ENCODE assay signal across 8 cellular contexts in the genomic region with DNA sequence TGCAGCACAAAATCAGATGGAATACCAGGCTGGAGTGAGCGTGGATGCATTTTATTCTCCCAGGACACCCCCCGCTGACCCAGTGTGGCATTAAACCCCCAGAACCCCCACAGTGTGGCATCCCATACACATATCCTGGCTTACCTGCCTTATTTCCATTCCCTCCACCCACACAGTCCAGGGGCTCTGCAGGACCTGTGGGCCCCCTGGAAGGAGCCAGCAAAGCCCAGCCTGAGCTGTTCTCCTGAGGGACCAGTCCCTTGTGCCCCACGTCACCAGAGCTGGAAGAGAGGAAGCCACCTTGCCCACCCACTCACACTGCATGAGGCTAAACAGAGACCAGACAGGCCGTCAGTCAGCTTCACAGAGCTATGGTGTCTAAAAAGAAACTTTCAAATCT. TPM values are rescaled to one million over a fixed set of nuclear protein-coding genes. Genes with fewer than 3 reads are reported as not detected.
"Had no signal": no experiment of that assay in that cellular context is flagged by ENCODE, and none has a peak within 500 bp of the region (broad histone marks: within the 10 kb centered on the region; RNA-seq: fewer than 3 reads in every experiment).

No MANE protein-coding gene starts in this region.

- H3K4me3 Mint-ChIP-seq: HFFc6 had no signal

- DNase-seq: GM23248, GOT3, H7, HFFc6, IMR-90 had no signal

- H3K27ac Mint-ChIP-seq: HFFc6 had no signal

- ATAC-seq: HCT116, K562 had no signal

RNA-seq across cellular contexts. Expression of a gene that starts 20.1 kb away (rescaled TPM):
- total RNA-seq: GM23248, HT-29, IMR-90 had no signal
